In the genomic region with DNA sequence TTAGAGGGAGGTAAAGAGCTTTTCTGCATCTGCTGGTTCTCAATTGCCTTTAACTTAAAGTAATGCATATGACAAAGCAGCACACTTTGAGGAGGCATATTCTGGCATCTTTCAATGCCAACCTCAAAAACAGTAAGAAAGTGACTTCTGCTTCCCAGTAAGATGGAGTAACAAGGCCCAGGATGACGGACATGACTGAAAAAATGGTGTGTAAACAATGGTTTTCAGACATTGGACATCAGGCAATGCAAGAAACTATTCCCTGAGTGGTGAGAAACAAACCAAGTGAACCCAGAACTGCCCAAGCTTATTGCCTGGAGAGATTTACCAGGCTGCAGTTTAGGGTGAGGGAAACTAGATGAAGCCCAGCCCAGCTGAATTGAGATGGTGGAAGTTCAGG, we compare ENCODE assay signal across 22 cellular contexts.
"Had no signal": no experiment of that assay in that cellular context is flagged by ENCODE, and none has a peak within 500 bp of the region (broad histone marks: within the 10 kb centered on the region; RNA-seq: fewer than 3 reads in every experiment).

No MANE protein-coding gene starts in this region.

- H2AFZ ChIP-seq: hepatocyte had no signal

- H3K9me3 ChIP-seq: colonic mucosa, psoas muscle, sigmoid colon, stomach had no signal

- H3K4me2 ChIP-seq: hepatocyte had no signal

- H3K36me3 ChIP-seq: colonic mucosa, sigmoid colon, stomach had no signal

- H3K27ac ChIP-seq: colonic mucosa, hepatocyte, psoas muscle, sigmoid colon, skin epidermis, stomach had no signal

- H3K27me3 ChIP-seq: colonic mucosa, hepatocyte, sigmoid colon, stomach had no signal

- H3K36me3 Mint-ChIP-seq: mesothelial cell of epicardium, natural killer cell had no signal

- H3K9me3 Mint-ChIP-seq: natural killer cell had no signal

- ATAC-seq: left cardiac atrium, left ventricle myocardium superior, psoas muscle had no signal

- FAIRE-seq: kidney, urothelium cell line had no signal

- H3K27ac Mint-ChIP-seq: mesothelial cell of epicardium had no signal

- H3K4me3 Mint-ChIP-seq: mesothelial cell of epicardium had no signal

- DNase-seq: colonic mucosa; dermis blood vessel endothelial cell; foreskin melanocyte; head of caudate nucleus; kidney; left cardiac atrium; left ventricle myocardium superior; natural killer cell; occipital lobe; psoas muscle; retina; sigmoid colon; stimulated activated CD4-positive, alpha-beta T cell treated with anti-CD3 and anti-CD28 coated beads, Interleukin-12 subunit alpha, Interleukin-12 subunit beta, amount 100 ng/mL, for 4 hours; stimulated activated naive CD4-positive, alpha-beta T cell; stomach; substantia nigra; trophoblast cell had no signal

- H3K4me3 ChIP-seq: colonic mucosa, hepatocyte, lung, psoas muscle, sigmoid colon, skin epidermis, stomach had no signal

- H3K79me2 ChIP-seq: hepatocyte had no signal

- H3K4me1 ChIP-seq: colonic mucosa, psoas muscle, sigmoid colon, stomach had no signal
